Comparison of ENCODE assay signal across 1 cellular context in genomic region chr17:78645421-78646295, GRCh38.
TF ChIP-seq lines count a peak whose summit lies in the region.

No MANE protein-coding gene starts in this region.

TF ChIP-seq in WTC11, 78 proteins besides CTCF, POLR2A, EP300 and RAD21 (continued from another document):
- TF ChIP-seq, protein P1, sequence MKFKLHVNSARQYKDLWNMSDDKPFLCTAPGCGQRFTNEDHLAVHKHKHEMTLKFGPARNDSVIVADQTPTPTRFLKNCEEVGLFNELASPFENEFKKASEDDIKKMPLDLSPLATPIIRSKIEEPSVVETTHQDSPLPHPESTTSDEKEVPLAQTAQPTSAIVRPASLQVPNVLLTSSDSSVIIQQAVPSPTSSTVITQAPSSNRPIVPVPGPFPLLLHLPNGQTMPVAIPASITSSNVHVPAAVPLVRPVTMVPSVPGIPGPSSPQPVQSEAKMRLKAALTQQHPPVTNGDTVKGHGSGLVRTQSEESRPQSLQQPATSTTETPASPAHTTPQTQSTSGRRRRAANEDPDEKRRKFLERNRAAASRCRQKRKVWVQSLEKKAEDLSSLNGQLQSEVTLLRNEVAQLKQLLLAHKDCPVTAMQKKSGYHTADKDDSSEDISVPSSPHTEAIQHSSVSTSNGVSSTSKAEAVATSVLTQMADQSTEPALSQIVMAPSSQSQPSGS (CRISPR knock-in tag; IDR thresholded peaks at IDR 0.05; ENCODE audit: borderline replicate concordance, low read depth) = no peak
- no peak for TF ChIP-seq NR3C1 (CRISPR knock-in tag; conservative IDR thresholded peaks at IDR 0.05; ENCODE audit: low read depth)
